In the genomic region with DNA sequence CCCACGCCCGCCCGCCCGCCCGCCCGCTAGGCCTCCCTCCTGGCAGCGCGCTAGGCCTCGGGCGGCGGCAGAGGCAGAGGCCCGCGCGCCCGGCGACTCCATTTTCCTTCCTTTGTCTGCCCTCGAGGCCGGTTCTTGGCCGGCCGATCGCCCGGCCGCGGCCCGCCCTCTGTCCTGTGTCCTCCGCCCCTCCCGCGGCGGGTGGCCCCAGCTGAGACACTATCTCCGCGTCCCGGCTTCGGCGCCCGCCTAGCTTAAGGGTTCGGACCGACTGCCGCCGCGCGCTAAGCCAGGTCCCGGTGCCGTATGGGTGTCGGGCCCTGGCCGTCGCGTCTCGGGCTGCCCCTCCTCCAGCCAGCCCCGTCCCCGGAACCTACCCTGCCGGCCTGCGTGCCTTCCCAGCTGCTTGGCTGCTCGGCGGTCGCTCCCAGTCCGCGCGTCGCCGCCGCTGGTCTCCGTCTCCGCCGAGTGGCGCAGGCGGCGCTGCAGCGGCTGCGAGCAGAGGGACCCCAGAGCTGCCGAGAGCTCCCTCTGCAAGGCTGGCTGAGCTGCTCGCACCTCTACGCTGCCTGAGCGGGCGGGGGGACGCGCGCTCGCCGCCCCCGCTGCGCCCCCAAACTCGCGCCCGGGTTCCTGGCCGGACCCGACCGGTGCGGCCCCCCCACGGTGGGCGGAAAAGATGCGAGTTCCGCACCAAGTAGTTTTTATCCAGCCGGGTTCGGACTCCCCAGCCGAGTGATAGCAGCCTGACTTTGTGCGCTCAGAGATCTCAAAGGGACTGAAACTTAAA, we compare ENCODE assay signal across 8 cellular contexts. TPM values are rescaled to one million over a fixed set of nuclear protein-coding genes. Genes with fewer than 3 reads are reported as not detected.
DNase-seq lines count a peak whose midpoint lies in the region; ATAC-seq and TF ChIP-seq lines count a peak whose summit lies in the region.

No MANE protein-coding gene starts in this region.

- peak overlapping the region; percentile 87 for H3K27ac ChIP-seq in Karpas-422 (ENCODE audit: low read length)

- no peaks in the 10 kb centered on the region for H3K36me3 Mint-ChIP-seq in chondrocyte (ENCODE audit: low read depth)

- H3K27me3 ChIP-seq in Karpas-422 (ENCODE audit: low read length) = no peaks in the 10 kb centered on the region

- peak overlapping the region; percentile 82 for H3K4me3 Mint-ChIP-seq in chondrocyte (ENCODE audit: unreplicated experiment)

- DNase-seq in Karpas-422 (peak; percentile 87), chondrocyte (ENCODE audit: low spot score) (no peak), left colon (peak; percentile 47 to 76), ureter (ENCODE audit: low spot score) (no peak)
- peak; percentile 32 to 46 for DNase-seq in stimulated activated CD4-positive, alpha-beta T cell treated with anti-CD3 and anti-CD28 coated beads, Interleukin-2, amount 100 ng/mL, for 48 hours

- TF ChIP-seq CTCF in chondrocyte (IDR thresholded peaks at IDR 0.05) = peak; percentile 57

- peaks cover 30% of the 10 kb centered on the region for H3K4me1 Mint-ChIP-seq in chondrocyte (ENCODE audit: low read depth)

- no peaks in the 10 kb centered on the region for H3K9me3 Mint-ChIP-seq in chondrocyte (ENCODE audit: low read depth)

- peak overlapping the region; percentile 50; the same call in 1 of the 2 replicates for H2AFZ ChIP-seq in Karpas-422 (ENCODE audit: low read length)

- no peaks in the 10 kb centered on the region for H3K9me2 ChIP-seq in Karpas-422 (replicated peaks; ENCODE audit: insufficient read depth, low read length)

- H3K36me3 ChIP-seq in Karpas-422 (ENCODE audit: insufficient read depth, low read length) = no peaks in the 10 kb centered on the region

- no peaks in the 10 kb centered on the region for H3K9me3 ChIP-seq in Karpas-422 (ENCODE audit: low read length)

- H3K27me3 Mint-ChIP-seq in chondrocyte (ENCODE audit: low read depth) = no peaks in the 10 kb centered on the region

- peaks cover 47% of the 10 kb centered on the region for H3K4me1 ChIP-seq in Karpas-422 (ENCODE audit: low read length)

- H3K27ac Mint-ChIP-seq in chondrocyte (ENCODE audit: unreplicated experiment) = peak overlapping the region; percentile 85

- peak overlapping the region; percentile 83 for H3K9ac ChIP-seq in Karpas-422 (ENCODE audit: low read length)

- H3K4me3 ChIP-seq in GM08714 (ENCODE audit: low read length) = peak overlapping the region; percentile 99
- peak overlapping the region; percentile 71 for H3K4me3 ChIP-seq in Karpas-422 (ENCODE audit: low read length)

- intact Hi-C loops in left colon (cut with DNase I, micrococcal nuclease) = loop anchor here in 1 of 2 donors (10.0 kb wide), 1 partner anchor 92 kb away; no protein-coding TSS in a partner anchor

- H3K4me2 ChIP-seq in Karpas-422 (ENCODE audit: low read depth, low read length, poor library complexity, severe bottlenecking) = peak overlapping the region; percentile 93

- peaks cover 29% of the 10 kb centered on the region; the same call in 1 of the 2 replicates for H4K20me1 ChIP-seq in Karpas-422 (ENCODE audit: insufficient read depth, low read depth, low read length)

- peaks cover 77% of the 10 kb centered on the region for H3K79me2 ChIP-seq in Karpas-422 (ENCODE audit: low read length)

- peak; percentile 14 for ATAC-seq in GM21723 (IDR thresholded peaks at IDR 0.05; ENCODE audit: unreplicated experiment)
- peak; percentile 3 to 4 for ATAC-seq in activated CD4-positive, CD25-positive, alpha-beta regulatory T cell treated with anti-CD3 and anti-CD28 coated beads, Interleukin-2, amount 50 U/mL, for 24 hours
- peak; percentile 26 for ATAC-seq in left colon

RNA-seq across cellular contexts. Expression of a gene that starts 0.8 kb away (rescaled TPM):
- 29.5 and 36.0 TPM in 2 replicates for total RNA-seq in Karpas-422 (2014; rRNA removed; shearing (Covaris generic); ENCODE audit: low replicate concordance)
- total RNA-seq in chondrocyte (31.2 to 34.2 TPM (median 32.3 TPM) in 3 replicates), left colon (10 to 100 TPM; 37.0 to 42.2 TPM), ureter (54.6 TPM)

RNA-seq across cellular contexts. Expression of a gene that starts 34.5 kb away (rescaled TPM):
- 1.3 and 2.9 TPM in 2 replicates for total RNA-seq in Karpas-422 (2014; rRNA removed; shearing (Covaris generic); ENCODE audit: low replicate concordance)
- total RNA-seq in chondrocyte = 52.0 to 99.1 TPM (median 97.6 TPM) in 3 replicates
- 10 to 100 TPM; 14.4 to 22.4 TPM for total RNA-seq in left colon
- total RNA-seq in ureter = 57.6 TPM

Comparison
In these comparisons a context has a peak if more than half of its experiments do, and no peak if none do; other contexts are left out.
1. DNase-seq: peak in Karpas-422 (single experiment), left colon (2 of 2) and stimulated activated CD4-positive, alpha-beta T cell treated with anti-CD3 and anti-CD28 coated beads, Interleukin-2, amount 100 ng/mL, for 48 hours (2 of 2); none in chondrocyte (single experiment) and ureter (single experiment).
2. Peak in every context shown above with its lines, with median percentiles within 50 percentile points of each other: ATAC-seq.